Comparison of ENCODE assay signal across 8 cellular contexts in genomic region chr2:110748489-110748867, GRCh38. TPM values are rescaled to one million over a fixed set of nuclear protein-coding genes. Genes with fewer than 3 reads are reported as not detected.
DNase-seq lines count a peak whose midpoint lies in the region; ATAC-seq and TF ChIP-seq lines count a peak whose summit lies in the region.

No MANE protein-coding gene starts in this region.

- ATAC-seq in GM19023 (IDR thresholded peaks at IDR 0.05; ENCODE audit: unreplicated experiment) (peak; percentile 94), HG02973 (IDR thresholded peaks at IDR 0.05; ENCODE audit: unreplicated experiment) (peak; percentile 88), gastroesophageal sphincter (no peak)
- peak; percentile 99 for ATAC-seq in activated T-cell treated with anti-CD3 and anti-CD28 coated beads, Interleukin-2, amount 50 U/mL, for 72 hours (replicated peaks in 1 of 2)

- H3K36me3 Mint-ChIP-seq in activated T-cell treated with anti-CD3 and anti-CD28 coated beads, Interleukin-2, amount 50 U/mL, for 72 hours (ENCODE audit: insufficient read depth in 2 of 2) = no peaks in the 10 kb centered on the region
- H3K36me3 Mint-ChIP-seq in endodermal cell (ENCODE audit: low read depth) = no peaks in the 10 kb centered on the region

- H3K4me1 ChIP-seq in gastroesophageal sphincter (no peaks in the 10 kb centered on the region), endodermal cell (ENCODE audit: control insufficient read depth, insufficient read depth, low read length) (peaks cover 24% of the 10 kb centered on the region), esophagus squamous epithelium (peaks cover 0 to 5% (median 0%) of the 10 kb centered on the region in 3 donors)

- H3K4me3 ChIP-seq in gastroesophageal sphincter = no peak overlapping the region
- H3K4me3 ChIP-seq in endodermal cell (ENCODE audit: low read length) = no peak overlapping the region
- no peak overlapping the region for H3K4me3 ChIP-seq in esophagus squamous epithelium

- 36 to 80% methylated on average over 1 to 6 of the region's 6 CpGs for WGBS in gastroesophageal sphincter (ENCODE audit: low coverage in 1 of 2), 2 donors
- WGBS in endodermal cell (ENCODE audit: insufficient coverage in 1 of 2, insufficient read length in 1 of 2), 2 experiments = 83 to 92% methylated on average over 3 to 6 of the region's 6 CpGs
- WGBS in esophagus squamous epithelium, 2 donors = 10 to 12% methylated on average over 6 of the region's 6 CpGs

- no peak overlapping the region for H3K27ac Mint-ChIP-seq in activated T-cell treated with anti-CD3 and anti-CD28 coated beads, Interleukin-2, amount 50 U/mL, for 72 hours
- no peak overlapping the region for H3K27ac Mint-ChIP-seq in endodermal cell

- H3K36me3 ChIP-seq in gastroesophageal sphincter (no peaks in the 10 kb centered on the region), endodermal cell (ENCODE audit: control insufficient read depth, insufficient read depth, low read length) (no peaks in the 10 kb centered on the region), esophagus squamous epithelium (no peaks in the 10 kb centered on the region)

- no peak overlapping the region for H3K9ac ChIP-seq in endodermal cell (ENCODE audit: extremely low read depth, low read length, poor library complexity, severe bottlenecking)

- intact Hi-C loops in esophagus squamous epithelium (cut with DNase I) = no loop called here

- peaks cover 24% of the 10 kb centered on the region for H3K27me3 ChIP-seq in gastroesophageal sphincter
- H3K27me3 ChIP-seq in endodermal cell (ENCODE audit: control insufficient read depth, insufficient read depth, low read length, poor library complexity, severe bottlenecking) = no peaks in the 10 kb centered on the region
- peaks cover 0 to 73% (median 2%) of the 10 kb centered on the region in 4 donors for H3K27me3 ChIP-seq in esophagus squamous epithelium

- TF ChIP-seq CTCF in gastroesophageal sphincter (IDR thresholded peaks at IDR 0.05) (no peak), endodermal cell (conservative IDR thresholded peaks at IDR 0.05) (no peak), esophagus squamous epithelium (IDR thresholded peaks at IDR 0.05) (no peak)

- H3K27ac ChIP-seq in gastroesophageal sphincter (no peak overlapping the region), endodermal cell (ENCODE audit: low read depth, low read length) (no peak overlapping the region), esophagus squamous epithelium (peak overlapping the region in 1 of 4 donors; percentile 36)

- no peak for TF ChIP-seq EP300 in gastroesophageal sphincter (IDR thresholded peaks at IDR 0.05)

- no peaks in the 10 kb centered on the region for H3K9me3 ChIP-seq in gastroesophageal sphincter
- no peaks in the 10 kb centered on the region for H3K9me3 ChIP-seq in endodermal cell (ENCODE audit: control insufficient read depth, low read length)
- no peaks in the 10 kb centered on the region for H3K9me3 ChIP-seq in esophagus squamous epithelium

- peaks cover 87% of the 10 kb centered on the region for H3K27me3 Mint-ChIP-seq in activated T-cell treated with anti-CD3 and anti-CD28 coated beads, Interleukin-2, amount 50 U/mL, for 72 hours (ENCODE audit: low read depth)
- H3K27me3 Mint-ChIP-seq in endodermal cell (ENCODE audit: insufficient read depth) = no peaks in the 10 kb centered on the region

- DNase-seq in NCI-H2107 treated with DMSO at 0.1 percent for 48 hours (lab: John Stamatoyannopoulos, UW; ENCODE audit: unreplicated experiment) (peak; percentile 97), endodermal cell (no peak), esophagus squamous epithelium (lab: John Stamatoyannopoulos, UW) (no peak)
- peak; percentile 79 to 88 for DNase-seq in activated T-cell treated with anti-CD3 and anti-CD28 coated beads, Interleukin-2, amount 50 U/mL, for 72 hours
- DNase-seq in stimulated activated CD4-positive, alpha-beta T cell treated with anti-CD3 and anti-CD28 coated beads, Interleukin-1b, Interleukin-23, amount 100 ng/mL, for 24 hours (ENCODE audit: low read depth in 4 of 4, low spot score in 1 of 4) = peak in 3 of 4 experiments; percentile 27 to 61 (median 52)

- no peak for TF ChIP-seq POLR2A in gastroesophageal sphincter (IDR thresholded peaks at IDR 0.05)
- TF ChIP-seq POLR2A in esophagus squamous epithelium (IDR thresholded peaks at IDR 0.05) = no peak

- H3K4me1 Mint-ChIP-seq in activated T-cell treated with anti-CD3 and anti-CD28 coated beads, Interleukin-2, amount 50 U/mL, for 72 hours (ENCODE audit: low read depth) = peaks cover 50% of the 10 kb centered on the region
- peaks cover 56% of the 10 kb centered on the region for H3K4me1 Mint-ChIP-seq in endodermal cell

- H3K4me3 Mint-ChIP-seq in activated T-cell treated with anti-CD3 and anti-CD28 coated beads, Interleukin-2, amount 50 U/mL, for 72 hours = peak overlapping the region; percentile 44 to 54
- no peak overlapping the region for H3K4me3 Mint-ChIP-seq in endodermal cell

- no peaks in the 10 kb centered on the region for H3K9me3 Mint-ChIP-seq in activated T-cell treated with anti-CD3 and anti-CD28 coated beads, Interleukin-2, amount 50 U/mL, for 72 hours
- no peaks in the 10 kb centered on the region for H3K9me3 Mint-ChIP-seq in endodermal cell

RNA-seq across cellular contexts. Expression of gene ACOXL, which starts 16.1 kb away (rescaled TPM):
- total RNA-seq in activated T-cell treated with anti-CD3 and anti-CD28 coated beads, Interleukin-2, amount 50 U/mL, for 72 hours = under 1 TPM; 0.19 to 0.44 TPM
- total RNA-seq in gastroesophageal sphincter (not detected), endodermal cell (10 to 100 TPM; 11.7 to 12.3 TPM), esophagus squamous epithelium (not detected)
- 0.96 TPM for polyA plus RNA-seq in endodermal cell (2013, experiment 1 of 2)
- polyA plus RNA-seq in endodermal cell (2013, experiment 2 of 2) = 0.66 TPM

Comparison
In these comparisons a context has a peak if more than half of its experiments do, and no peak if none do; other contexts are left out.
1. DNase-seq: peak in NCI-H2107 treated with DMSO at 0.1 percent for 48 hours (single experiment), activated T-cell treated with anti-CD3 and anti-CD28 coated beads, Interleukin-2, amount 50 U/mL, for 72 hours (2 of 2) and stimulated activated CD4-positive, alpha-beta T cell treated with anti-CD3 and anti-CD28 coated beads, Interleukin-1b, Interleukin-23, amount 100 ng/mL, for 24 hours (3 of 4); none in endodermal cell (single experiment) and esophagus squamous epithelium (single experiment).
2. RNA of gene ACOXL, which starts 16.1 kb away (total RNA-seq): 11.7 to 12.3 TPM in endodermal cell; 0.19 to 0.44 TPM in activated T-cell treated with anti-CD3 and anti-CD28 coated beads, Interleukin-2, amount 50 U/mL, for 72 hours, not detected in gastroesophageal sphincter and not detected in esophagus squamous epithelium; every median in the first group is over 4 times any median in the second.